23 cellular contexts compared by ENCODE assay signal in the genomic region with DNA sequence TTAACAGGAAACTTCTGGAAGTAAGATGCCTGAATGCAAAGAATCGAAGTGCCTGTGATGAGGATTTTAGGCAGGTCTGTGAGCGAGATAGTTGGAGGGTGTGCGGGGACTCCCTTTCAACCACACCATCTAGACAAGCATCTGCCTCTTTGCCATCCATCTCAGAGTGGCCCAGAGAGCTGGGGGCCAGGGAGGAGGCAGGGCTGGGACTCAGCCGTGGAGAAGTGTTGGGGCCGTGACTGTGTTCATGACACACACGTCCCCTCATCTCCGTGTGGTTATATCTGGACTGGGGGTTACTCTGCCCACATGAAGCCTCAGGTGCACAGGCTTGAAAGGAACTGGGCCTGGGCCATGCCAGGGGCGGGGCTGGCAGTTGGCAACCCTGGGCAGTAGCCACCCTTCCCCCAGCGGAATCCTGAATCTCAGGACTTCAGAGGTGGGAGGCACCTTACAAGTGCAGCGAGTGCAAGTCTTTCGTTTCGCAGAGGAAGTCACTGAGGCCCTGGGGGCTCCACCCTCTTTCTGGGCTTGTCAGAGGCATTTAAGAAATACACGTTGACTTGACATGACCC.
"Had no signal": no experiment of that assay in that cellular context is flagged by ENCODE, and none has a peak within 500 bp of the region (broad histone marks: within the 10 kb centered on the region; RNA-seq: fewer than 3 reads in every experiment).

No MANE protein-coding gene starts in this region.

- H3K4me1 Mint-ChIP-seq: activated CD4-positive, alpha-beta T cell treated with anti-CD3 and anti-CD28 coated beads, Interleukin-2, amount 10 ng/mL, durations not matched to agents 24 days and 14 days; activated T-helper 17 cell treated with anti-CD3 and anti-CD28 coated beads, Interleukin-2, amount 50 U/mL, for 72 hours had no signal

- H3K4me3 Mint-ChIP-seq: activated CD4-positive, alpha-beta memory T cell treated with anti-CD3 and anti-CD28 coated beads for 36 hours; activated CD4-positive, alpha-beta T cell treated with anti-CD3 and anti-CD28 coated beads, Interleukin-2, amount 10 ng/mL, durations not matched to agents 24 days and 14 days; activated naive CD4-positive, alpha-beta T cell treated with anti-CD3 and anti-CD28 coated beads for 36 hours; activated naive CD8-positive, alpha-beta T cell; activated T-helper 17 cell treated with anti-CD3 and anti-CD28 coated beads, Interleukin-2, amount 50 U/mL, for 72 hours; brain; T-helper 1 cell treated with Interleukin-12 subunit alpha and Interleukin-12 subunit beta and Interleukin-4 antibody, amounts not matched to agents 30 μg/mL and 1 μg/mL, for 36 hours; WTC11 had no signal

- H3K9me3 Mint-ChIP-seq: activated CD4-positive, alpha-beta memory T cell treated with anti-CD3 and anti-CD28 coated beads for 36 hours; activated CD4-positive, alpha-beta T cell treated with anti-CD3 and anti-CD28 coated beads, Interleukin-2, amount 10 ng/mL, durations not matched to agents 24 days and 14 days; activated naive CD4-positive, alpha-beta T cell treated with anti-CD3 and anti-CD28 coated beads for 36 hours; activated T-helper 17 cell treated with anti-CD3 and anti-CD28 coated beads, Interleukin-2, amount 50 U/mL, for 72 hours; brain; T-helper 1 cell treated with Interleukin-12 subunit alpha and Interleukin-12 subunit beta and Interleukin-4 antibody, amounts not matched to agents 30 μg/mL and 1 μg/mL, for 36 hours; WTC11 had no signal

- H3K4me2 ChIP-seq: PC-9 had no signal

- H2AFZ ChIP-seq: PC-9 had no signal

- H3K36me3 ChIP-seq: cardiac muscle cell had no signal

- H3K27me3 ChIP-seq: cardiac muscle cell had no signal

- H3K4me3 ChIP-seq: cardiac muscle cell, PC-9 had no signal

- DNase-seq: activated CD4-positive, alpha-beta memory T cell treated with anti-CD3 and anti-CD28 coated beads for 36 hours; activated CD4-positive, alpha-beta T cell treated with anti-CD3 and anti-CD28 coated beads for 1 hour; activated CD4-positive, alpha-beta T cell treated with anti-CD3 and anti-CD28 coated beads, Interleukin-2, amount 10 ng/mL, durations not matched to agents 24 days and 14 days; activated CD8-positive, alpha-beta memory T cell treated with anti-CD3 and anti-CD28 coated beads for 24 hours; activated gamma-delta T cell; activated naive CD4-positive, alpha-beta T cell treated with anti-CD3 and anti-CD28 coated beads for 36 hours; activated T-cell treated with anti-CD3 and anti-CD28 coated beads for 4 hours; activated T-cell treated with anti-CD3 and anti-CD28 coated beads, Interleukin-2, amount 50 U/mL, for 48 hours; amygdala; MM.1S; NCI-H1105; NCI-H1436; NCI-H1694 treated with DMSO at 0.1 percent for 48 hours; NCI-H2029 treated with DMSO at 0.1 percent for 48 hours; NCI-H524; PC-9; SHP77 treated with DMSO at 0.1 percent for 48 hours had no signal

- H3K36me3 Mint-ChIP-seq: activated CD4-positive, alpha-beta memory T cell treated with anti-CD3 and anti-CD28 coated beads for 36 hours; activated naive CD8-positive, alpha-beta T cell; brain; WTC11 had no signal

- ATAC-seq: activated T-helper 17 cell treated with anti-CD3 and anti-CD28 coated beads, Interleukin-2, amount 50 U/mL, for 72 hours; WTC11 had no signal

- H3K27ac ChIP-seq: cardiac muscle cell, PC-9 had no signal

- H3K27ac Mint-ChIP-seq: activated CD4-positive, alpha-beta memory T cell treated with anti-CD3 and anti-CD28 coated beads for 36 hours; activated CD4-positive, alpha-beta T cell treated with anti-CD3 and anti-CD28 coated beads, Interleukin-2, amount 10 ng/mL, durations not matched to agents 24 days and 14 days; activated naive CD4-positive, alpha-beta T cell treated with anti-CD3 and anti-CD28 coated beads for 36 hours; activated naive CD8-positive, alpha-beta T cell; activated T-helper 17 cell treated with anti-CD3 and anti-CD28 coated beads, Interleukin-2, amount 50 U/mL, for 72 hours; T-helper 1 cell treated with Interleukin-12 subunit alpha and Interleukin-12 subunit beta and Interleukin-4 antibody, amounts not matched to agents 30 μg/mL and 1 μg/mL, for 36 hours; WTC11 had no signal
